In genomic region chr18:2932247-2933181, GRCh38 we compare ENCODE assay signal across 1 cellular context.
TF ChIP-seq lines count a peak whose summit lies in the region.

No MANE protein-coding gene starts in this region.

TF ChIP-seq in HepG2, 621 proteins besides CTCF, POLR2A, EP300 and RAD21 (continued from another document):
- peak; percentile 80 for TF ChIP-seq ZNF687 (CRISPR knock-in tag; IDR thresholded peaks at IDR 0.05)
- TF ChIP-seq ZNF501 (CRISPR knock-in tag; IDR thresholded peaks at IDR 0.05): peak; percentile 24; the same call in 1 of the 2 replicates
- TF ChIP-seq YEATS2 (CRISPR knock-in tag; IDR thresholded peaks at IDR 0.05; ENCODE audit: borderline replicate concordance): no peak
- TF ChIP-seq, protein P1, sequence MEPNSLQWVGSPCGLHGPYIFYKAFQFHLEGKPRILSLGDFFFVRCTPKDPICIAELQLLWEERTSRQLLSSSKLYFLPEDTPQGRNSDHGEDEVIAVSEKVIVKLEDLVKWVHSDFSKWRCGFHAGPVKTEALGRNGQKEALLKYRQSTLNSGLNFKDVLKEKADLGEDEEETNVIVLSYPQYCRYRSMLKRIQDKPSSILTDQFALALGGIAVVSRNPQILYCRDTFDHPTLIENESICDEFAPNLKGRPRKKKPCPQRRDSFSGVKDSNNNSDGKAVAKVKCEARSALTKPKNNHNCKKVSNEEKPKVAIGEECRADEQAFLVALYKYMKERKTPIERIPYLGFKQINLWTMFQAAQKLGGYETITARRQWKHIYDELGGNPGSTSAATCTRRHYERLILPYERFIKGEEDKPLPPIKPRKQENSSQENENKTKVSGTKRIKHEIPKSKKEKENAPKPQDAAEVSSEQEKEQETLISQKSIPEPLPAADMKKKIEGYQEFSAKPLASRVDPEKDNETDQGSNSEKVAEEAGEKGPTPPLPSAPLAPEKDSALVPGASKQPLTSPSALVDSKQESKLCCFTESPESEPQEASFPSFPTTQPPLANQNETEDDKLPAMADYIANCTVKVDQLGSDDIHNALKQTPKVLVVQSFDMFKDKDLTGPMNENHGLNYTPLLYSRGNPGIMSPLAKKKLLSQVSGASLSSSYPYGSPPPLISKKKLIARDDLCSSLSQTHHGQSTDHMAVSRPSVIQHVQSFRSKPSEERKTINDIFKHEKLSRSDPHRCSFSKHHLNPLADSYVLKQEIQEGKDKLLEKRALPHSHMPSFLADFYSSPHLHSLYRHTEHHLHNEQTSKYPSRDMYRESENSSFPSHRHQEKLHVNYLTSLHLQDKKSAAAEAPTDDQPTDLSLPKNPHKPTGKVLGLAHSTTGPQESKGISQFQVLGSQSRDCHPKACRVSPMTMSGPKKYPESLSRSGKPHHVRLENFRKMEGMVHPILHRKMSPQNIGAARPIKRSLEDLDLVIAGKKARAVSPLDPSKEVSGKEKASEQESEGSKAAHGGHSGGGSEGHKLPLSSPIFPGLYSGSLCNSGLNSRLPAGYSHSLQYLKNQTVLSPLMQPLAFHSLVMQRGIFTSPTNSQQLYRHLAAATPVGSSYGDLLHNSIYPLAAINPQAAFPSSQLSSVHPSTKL (CRISPR knock-in tag; IDR thresholded peaks at IDR 0.05): no peak
- TF ChIP-seq, protein P2, sequence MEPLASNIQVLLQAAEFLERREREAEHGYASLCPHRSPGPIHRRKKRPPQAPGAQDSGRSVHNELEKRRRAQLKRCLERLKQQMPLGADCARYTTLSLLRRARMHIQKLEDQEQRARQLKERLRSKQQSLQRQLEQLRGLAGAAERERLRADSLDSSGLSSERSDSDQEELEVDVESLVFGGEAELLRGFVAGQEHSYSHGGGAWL (CRISPR knock-in tag; IDR thresholded peaks at IDR 0.05): no peak
- peak; percentile 44; the same call in 1 of the 2 replicates for TF ChIP-seq ZNF598 (CRISPR knock-in tag; IDR thresholded peaks at IDR 0.05; ENCODE audit: borderline replicate concordance)
